Comparison of ENCODE assay signal across 8 cellular contexts in genomic region chr6:33672808-33673207, GRCh38. TPM values are rescaled to one million over a fixed set of nuclear protein-coding genes. Genes with fewer than 3 reads are reported as not detected.
DNase-seq lines count a peak whose midpoint lies in the region; ATAC-seq, FAIRE-seq and TF ChIP-seq lines count a peak whose summit lies in the region.

No MANE protein-coding gene starts in this region.

- intact Hi-C loops in heart left ventricle (cut with DNase I), result loop anchor here in 7 of 10 donors (2.0 to 10.0 kb wide), 6 partner anchors 41 to 88 kb away; partner anchors contain the start of gene BAK1 (in 1 of the 7)

- DNase-seq in H54 (ENCODE audit: insufficient read length, low spot score) (peak; percentile 95), T1000 (lab: John Stamatoyannopoulos, UW) (peak; percentile 92), heart left ventricle (peak; percentile 80 to 95 (median 89)), stromal cell of bone marrow (ENCODE audit: low read depth) (peak; percentile 95), NCI-H2171 (lab: John Stamatoyannopoulos, UW) (no peak), NCI-H510A treated with DMSO at 0.1 percent for 48 hours (lab: John Stamatoyannopoulos, UW) (no peak)

- H3K4me1 ChIP-seq in heart left ventricle, result peaks cover 0 to 13% (median 6%) of the 10 kb centered on the region in 12 donors

- no peak for TF ChIP-seq POLR2A in H54 (IDR thresholded peaks at IDR 0.05; ENCODE audit: low read depth, low read length)
- TF ChIP-seq POLR2A in heart left ventricle (IDR thresholded peaks at IDR 0.05), result no peak

- H3K9me3 ChIP-seq in heart left ventricle, result no peaks in the 10 kb centered on the region

- 13 to 39% (median 32%) methylated on average over 4 to 5 of the region's 5 CpGs for WGBS in heart left ventricle, 4 donors

- peak; percentile 20 to 73 (median 59) for TF ChIP-seq CTCF in heart left ventricle (IDR thresholded peaks at IDR 0.05)

- no peaks in the 10 kb centered on the region for H3K27me3 ChIP-seq in heart left ventricle

- H3K27ac ChIP-seq in heart left ventricle, result no peak overlapping the region

- H3K4me3 ChIP-seq in heart left ventricle, result no peak overlapping the region

- H3K36me3 ChIP-seq in heart left ventricle, result peaks cover 0 to 68% (median 44%) of the 10 kb centered on the region in 9 donors

- ATAC-seq in heart left ventricle, result peak; percentile 93 to 98 (median 96)
- ATAC-seq in HG03378 (IDR thresholded peaks at IDR 0.05; ENCODE audit: unreplicated experiment), result no peak
- no peak for ATAC-seq in HG02852 (IDR thresholded peaks at IDR 0.05; ENCODE audit: unreplicated experiment)

- peak; percentile 89 for FAIRE-seq in H54 (lab: Jason Lieb, UNC)

RNA-seq across cellular contexts. Expression of gene UQCC2, which starts 38.7 kb away (rescaled TPM):
- 100 to 1,000 TPM in 8 of 9 donors, 10 to 100 TPM in 1; 88.5 to 298 (median 195) TPM for total RNA-seq in heart left ventricle
- polyA plus RNA-seq in heart left ventricle, result 100 to 1,000 TPM; 123 to 496 TPM

RNA-seq across cellular contexts. Expression of gene ITPR3, which starts 51.7 kb away (rescaled TPM):
- 10 to 100 TPM in 2 of 9 donors, 1 to 10 TPM in 7; 4.8 to 33.5 (median 7.8) TPM for total RNA-seq in heart left ventricle
- 1 to 10 TPM; 6.1 to 8.9 TPM for polyA plus RNA-seq in heart left ventricle

Comparison
In these comparisons a context has a peak if more than half of its experiments do, and no peak if none do; other contexts are left out.
1. DNase-seq: peak in H54 (single experiment), T1000 (single experiment), heart left ventricle (5 of 5) and stromal cell of bone marrow (single experiment); none in NCI-H2171 (single experiment) and NCI-H510A treated with DMSO at 0.1 percent for 48 hours (single experiment).
2. ATAC-seq: peak in heart left ventricle (4 of 4); none in HG03378 (single experiment) and HG02852 (single experiment).